ENCODE assay signal across 9 cellular contexts in the genomic region with DNA sequence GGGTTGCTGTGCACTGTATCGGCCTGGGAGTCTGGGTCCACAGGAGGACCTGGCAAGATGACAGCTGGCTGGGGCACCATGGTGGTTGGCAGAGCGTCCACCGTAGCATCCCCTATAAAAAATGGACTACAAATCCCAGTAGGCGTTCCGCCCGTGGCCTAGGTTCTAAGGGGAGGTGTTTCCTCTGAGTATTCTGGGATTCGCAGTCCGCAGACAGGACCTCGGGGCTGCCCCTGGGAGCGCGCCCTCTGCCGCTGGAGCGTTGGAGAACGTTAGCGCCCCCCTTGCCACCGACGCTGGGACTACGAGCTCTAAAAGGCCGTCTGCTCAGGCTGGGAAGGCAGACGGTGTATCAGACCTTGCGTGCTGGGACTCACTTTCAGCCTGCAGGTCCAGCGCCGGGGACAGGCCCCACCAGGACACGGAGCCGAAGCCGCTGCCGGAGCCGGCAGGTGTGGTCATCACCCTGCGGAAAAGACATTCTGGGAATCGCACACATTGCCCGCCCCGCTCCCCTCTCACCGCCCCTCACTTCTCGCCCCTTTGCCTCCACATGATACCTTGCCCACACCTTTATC. TPM values are rescaled to one million over a fixed set of nuclear protein-coding genes. Genes with fewer than 3 reads are reported as not detected.
DNase-seq lines count a peak whose midpoint lies in the region; ATAC-seq and TF ChIP-seq lines count a peak whose summit lies in the region.
"Had no signal": no experiment of that assay in that cellular context is flagged by ENCODE, and none has a peak within 500 bp of the region (broad histone marks: within the 10 kb centered on the region; RNA-seq: fewer than 3 reads in every experiment).

No MANE protein-coding gene starts in this region.

- no peak for TF ChIP-seq POLR2A in tibial nerve (IDR thresholded peaks at IDR 0.05)

- 1 to 2% methylated on average over 26 to 34 of the region's 34 CpGs for WGBS in esophagus, 2 donors
- 1 to 2% methylated on average over 30 to 33 of the region's 34 CpGs for WGBS in tibial nerve, 2 donors

- peaks cover 3% of the 10 kb centered on the region for H3K9me3 Mint-ChIP-seq in activated CD8-positive, alpha-beta T cell treated with anti-CD3 and anti-CD28 coated beads, Interleukin-2, amount 10 ng/mL, durations not matched to agents 7 days and 5 days (ENCODE audit: insufficient read depth)

- no peak overlapping the region for H3K27ac Mint-ChIP-seq in activated CD8-positive, alpha-beta T cell treated with anti-CD3 and anti-CD28 coated beads, Interleukin-2, amount 10 ng/mL, durations not matched to agents 7 days and 5 days

- ATAC-seq in HG03439 (IDR thresholded peaks at IDR 0.05; ENCODE audit: unreplicated experiment): peak; percentile 11
- ATAC-seq in activated CD8-positive, alpha-beta T cell treated with anti-CD3 and anti-CD28 coated beads, Interleukin-2, amount 10 ng/mL, durations not matched to agents 7 days and 5 days: peak; percentile 70
- no peak for ATAC-seq in GM19463 (IDR thresholded peaks at IDR 0.05; ENCODE audit: unreplicated experiment)

- POLR2A ChIA-PET in activated CD8-positive, alpha-beta T cell treated with anti-CD3 and anti-CD28 coated beads, Interleukin-2, amount 10 ng/mL, durations not matched to agents 7 days and 5 days (lab: Charles Lee): no interaction called here

- peaks cover 14% of the 10 kb centered on the region for H3K4me1 Mint-ChIP-seq in activated CD8-positive, alpha-beta T cell treated with anti-CD3 and anti-CD28 coated beads, Interleukin-2, amount 10 ng/mL, durations not matched to agents 7 days and 5 days (ENCODE audit: low read depth)

- no peaks in the 10 kb centered on the region for H3K36me3 ChIP-seq in esophagus (ENCODE audit: control insufficient read depth in 2 of 2, insufficient read depth in 2 of 2, low read length in 1 of 2)
- no peaks in the 10 kb centered on the region for H3K36me3 ChIP-seq in mucosa of stomach (ENCODE audit: control insufficient read depth, insufficient read depth, low read length)
- no peaks in the 10 kb centered on the region for H3K36me3 ChIP-seq in tibial nerve

- H3K4me1 ChIP-seq in esophagus (ENCODE audit: control insufficient read depth in 2 of 2, insufficient read depth in 2 of 2, low read length in 1 of 2) (peaks cover under 1 to 8% of the 10 kb centered on the region in 2 donors), mucosa of stomach (ENCODE audit: control insufficient read depth, insufficient read depth, low read length) (peaks cover 7% of the 10 kb centered on the region), tibial nerve (peaks cover 0 to 17% (median 2%) of the 10 kb centered on the region in 4 donors)

- H3K4me3 Mint-ChIP-seq in activated CD8-positive, alpha-beta T cell treated with anti-CD3 and anti-CD28 coated beads, Interleukin-2, amount 10 ng/mL, durations not matched to agents 7 days and 5 days: peak overlapping the region; percentile 68

- H3K27ac ChIP-seq in esophagus (ENCODE audit: low read depth in 2 of 2, low read length in 1 of 2) (no peak overlapping the region), tibial nerve (no peak overlapping the region)

- TF ChIP-seq CTCF in tibial nerve (IDR thresholded peaks at IDR 0.05): no peak

- H3K4me3 ChIP-seq in esophagus (ENCODE audit: low read depth in 1 of 2, low read length in 2 of 2) (peak overlapping the region; percentile 27 to 35), mucosa of stomach (ENCODE audit: low read length) (peak overlapping the region; percentile 34), tibial nerve (peak overlapping the region in 3 of 4 donors; percentile 28 to 45 (median 39))

- peaks cover 0 to 4% of the 10 kb centered on the region in 2 donors for H3K9me3 ChIP-seq in esophagus (ENCODE audit: control insufficient read depth in 2 of 2, insufficient read depth in 1 of 2, low read depth in 1 of 2, low read length in 1 of 2)
- H3K9me3 ChIP-seq in mucosa of stomach (ENCODE audit: control insufficient read depth, low read length): no peaks in the 10 kb centered on the region
- no peaks in the 10 kb centered on the region for H3K9me3 ChIP-seq in tibial nerve

- CTCF ChIA-PET in activated CD8-positive, alpha-beta T cell treated with anti-CD3 and anti-CD28 coated beads, Interleukin-2, amount 10 ng/mL, durations not matched to agents 7 days and 5 days (lab: Charles Lee): interaction anchor here (0.9 to 1.6 kb wide), 5 partner anchors 8 to 338 kb away, joined by 3 to 5 read pairs (median 4); no protein-coding TSS in a partner anchor

- no peak for TF ChIP-seq EP300 in tibial nerve (IDR thresholded peaks at IDR 0.05)

- no peak overlapping the region for H3K9ac ChIP-seq in mucosa of stomach (ENCODE audit: low read length)

- H3K27me3 ChIP-seq in esophagus (ENCODE audit: control insufficient read depth in 1 of 2, insufficient read depth in 2 of 2, low read length in 2 of 2) (peaks cover 0 to 7% of the 10 kb centered on the region in 2 donors), mucosa of stomach (ENCODE audit: control insufficient read depth, insufficient read depth, low read length) (peaks cover 27% of the 10 kb centered on the region), tibial nerve (peaks cover 0 to 99% of the 10 kb centered on the region in 2 donors)

- H3K27me3 Mint-ChIP-seq in activated CD8-positive, alpha-beta T cell treated with anti-CD3 and anti-CD28 coated beads, Interleukin-2, amount 10 ng/mL, durations not matched to agents 7 days and 5 days (ENCODE audit: low read depth): peaks cover 48% of the 10 kb centered on the region

- H3K36me3 Mint-ChIP-seq in activated CD8-positive, alpha-beta T cell treated with anti-CD3 and anti-CD28 coated beads, Interleukin-2, amount 10 ng/mL, durations not matched to agents 7 days and 5 days (ENCODE audit: low read depth): no peaks in the 10 kb centered on the region

- DNase-seq in DMS53 (lab: John Stamatoyannopoulos, UW) (peak; percentile 94), NCI-H524 treated with DMSO at 0.1 percent for 48 hours (lab: John Stamatoyannopoulos, UW) (peak; percentile 55), tibial nerve (ENCODE audit: low spot score in 2 of 2) (no peak)
- DNase-seq in activated CD8-positive, alpha-beta T cell treated with anti-CD3 and anti-CD28 coated beads, Interleukin-2, amount 10 ng/mL, durations not matched to agents 7 days and 5 days: peak; percentile 72

RNA-seq across cellular contexts. Expression of gene DNAAF3, which starts 0.4 kb away (rescaled TPM):
- total RNA-seq in activated CD8-positive, alpha-beta T cell treated with anti-CD3 and anti-CD28 coated beads, Interleukin-2, amount 10 ng/mL, durations not matched to agents 7 days and 5 days: under 1 TPM; 0.21 to 0.23 TPM
- 1 to 10 TPM in 1 of 2 donors, under 1 TPM in 1; 0.44 to 1.1 TPM for polyA plus RNA-seq in esophagus
- 1 to 10 TPM in 2 of 4 donors, not detected in 2; 1.2 to 2.7 TPM for total RNA-seq in tibial nerve
- total RNA-seq: activated CD8-positive, alpha-beta memory T cell treated with anti-CD3 and anti-CD28 coated beads for 36 hours had no signal

RNA-seq across cellular contexts. Expression of gene TNNI3, which starts 8.5 kb away (rescaled TPM):
- total RNA-seq in activated CD8-positive, alpha-beta T cell treated with anti-CD3 and anti-CD28 coated beads, Interleukin-2, amount 10 ng/mL, durations not matched to agents 7 days and 5 days: not detected
- 1 to 10 TPM; 1.0 to 2.6 TPM for polyA plus RNA-seq in esophagus
- not detected for total RNA-seq in tibial nerve
- total RNA-seq: activated CD8-positive, alpha-beta memory T cell treated with anti-CD3 and anti-CD28 coated beads for 36 hours had no signal

RNA-seq across cellular contexts. Expression of gene SYT5, which starts 14.0 kb away (rescaled TPM):
- 1 to 10 TPM in 1 of 2 experiments, under 1 TPM in 1; 0.47 to 1.3 TPM for total RNA-seq in activated CD8-positive, alpha-beta T cell treated with anti-CD3 and anti-CD28 coated beads, Interleukin-2, amount 10 ng/mL, durations not matched to agents 7 days and 5 days
- polyA plus RNA-seq in esophagus: under 1 TPM in 1 of 2 donors, not detected in 1; 0.05 TPM
- not detected for total RNA-seq in tibial nerve
- total RNA-seq: activated CD8-positive, alpha-beta memory T cell treated with anti-CD3 and anti-CD28 coated beads for 36 hours had no signal

RNA-seq across cellular contexts. Expression of gene TNNT1, which starts 17.0 kb away (rescaled TPM):
- not detected for total RNA-seq in activated CD8-positive, alpha-beta T cell treated with anti-CD3 and anti-CD28 coated beads, Interleukin-2, amount 10 ng/mL, durations not matched to agents 7 days and 5 days
- 10 to 100 TPM in 1 of 2 donors, 1 to 10 TPM in 1; 6.1 to 10.9 TPM for polyA plus RNA-seq in esophagus
- 1 to 10 TPM in 1 of 4 donors, under 1 TPM in 1, not detected in 2; 0.90 to 1.5 TPM for total RNA-seq in tibial nerve
- total RNA-seq: activated CD8-positive, alpha-beta memory T cell treated with anti-CD3 and anti-CD28 coated beads for 36 hours had no signal

RNA-seq across cellular contexts. Expression of gene PTPRH, which starts 43.3 kb away (rescaled TPM):
- not detected for total RNA-seq in activated CD8-positive, alpha-beta T cell treated with anti-CD3 and anti-CD28 coated beads, Interleukin-2, amount 10 ng/mL, durations not matched to agents 7 days and 5 days
- under 1 TPM; 0.10 to 0.19 TPM for polyA plus RNA-seq in esophagus
- 1 to 10 TPM; 1.2 to 3.9 (median 2.1) TPM for total RNA-seq in tibial nerve
- total RNA-seq: activated CD8-positive, alpha-beta memory T cell treated with anti-CD3 and anti-CD28 coated beads for 36 hours had no signal

Comparison
In these comparisons a context has a peak if more than half of its experiments do, and no peak if none do; other contexts are left out.
1. DNase-seq: peak in DMS53 (single experiment), NCI-H524 treated with DMSO at 0.1 percent for 48 hours (single experiment) and activated CD8-positive, alpha-beta T cell treated with anti-CD3 and anti-CD28 coated beads, Interleukin-2, amount 10 ng/mL, durations not matched to agents 7 days and 5 days (single experiment); none in tibial nerve (0 of 2).
2. Peak in every context shown above with its lines, with median percentiles within 50 percentile points of each other: H3K4me3 ChIP-seq.